Comparison of ENCODE assay signal across 17 cellular contexts in the genomic region with DNA sequence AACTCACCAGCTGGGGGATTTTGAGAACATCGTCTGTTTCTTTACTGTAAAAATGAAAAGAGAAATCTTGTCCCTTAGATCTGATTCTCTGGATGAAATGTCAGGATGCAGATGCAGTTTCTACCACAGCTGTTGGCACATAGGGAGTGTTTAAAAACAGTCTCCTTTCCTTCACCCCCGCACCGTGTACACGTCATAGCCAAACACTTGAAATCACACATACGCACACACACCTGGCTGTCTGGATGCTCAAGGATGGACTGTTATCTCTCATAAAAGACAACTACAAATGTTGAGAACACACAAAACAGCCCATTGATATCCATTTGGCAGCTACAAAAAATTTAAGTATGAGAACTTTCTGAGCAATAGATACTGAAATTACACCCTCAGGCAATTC.
DNase-seq lines count a peak whose midpoint lies in the region; ATAC-seq lines count a peak whose summit lies in the region.
"Had no signal": no experiment of that assay in that cellular context is flagged by ENCODE, and none has a peak within 500 bp of the region (broad histone marks: within the 10 kb centered on the region; RNA-seq: fewer than 3 reads in every experiment).

No MANE protein-coding gene starts in this region.

- peaks cover 5% of the 10 kb centered on the region for H3K4me1 Mint-ChIP-seq in activated CD4-positive, alpha-beta T cell treated with anti-CD3 and anti-CD28 coated beads for 36 hours
- peaks cover 2% of the 10 kb centered on the region for H3K4me1 Mint-ChIP-seq in activated CD4-positive, alpha-beta T cell treated with anti-CD3 and anti-CD28 coated beads, Interleukin-2, amount 10 ng/mL, durations not matched to agents 7 days and 5 days

- H3K9me3 Mint-ChIP-seq in activated CD4-positive, alpha-beta T cell treated with anti-CD3 and anti-CD28 coated beads for 36 hours (ENCODE audit: low read depth) = no peaks in the 10 kb centered on the region
- peaks cover 10% of the 10 kb centered on the region for H3K9me3 Mint-ChIP-seq in activated CD4-positive, alpha-beta T cell treated with anti-CD3 and anti-CD28 coated beads, Interleukin-2, amount 10 ng/mL, durations not matched to agents 7 days and 5 days

- H3K27me3 Mint-ChIP-seq in activated CD4-positive, alpha-beta T cell treated with anti-CD3 and anti-CD28 coated beads for 36 hours = peaks cover 5% of the 10 kb centered on the region
- peaks cover 2% of the 10 kb centered on the region for H3K27me3 Mint-ChIP-seq in activated CD4-positive, alpha-beta T cell treated with anti-CD3 and anti-CD28 coated beads, Interleukin-2, amount 10 ng/mL, durations not matched to agents 7 days and 5 days

- no peak overlapping the region for H3K27ac Mint-ChIP-seq in activated CD4-positive, alpha-beta T cell treated with anti-CD3 and anti-CD28 coated beads for 36 hours
- H3K27ac Mint-ChIP-seq in activated CD4-positive, alpha-beta T cell treated with anti-CD3 and anti-CD28 coated beads, Interleukin-2, amount 10 ng/mL, durations not matched to agents 7 days and 5 days = no peak overlapping the region
- H3K27ac Mint-ChIP-seq: CD8-positive, alpha-beta memory T cell; T-cell had no signal

- no peaks in the 10 kb centered on the region for H3K36me3 Mint-ChIP-seq in activated CD4-positive, alpha-beta T cell treated with anti-CD3 and anti-CD28 coated beads for 36 hours (ENCODE audit: low read depth)
- no peaks in the 10 kb centered on the region for H3K36me3 Mint-ChIP-seq in activated CD4-positive, alpha-beta T cell treated with anti-CD3 and anti-CD28 coated beads, Interleukin-2, amount 10 ng/mL, durations not matched to agents 7 days and 5 days (ENCODE audit: low read depth)
- H3K36me3 Mint-ChIP-seq: CD8-positive, alpha-beta memory T cell; T-cell had no signal

- intact Hi-C loops in activated CD4-positive, alpha-beta T cell treated with anti-CD3 and anti-CD28 coated beads for 36 hours (cut with DNase I, micrococcal nuclease) = no loop called here

- DNase-seq in activated CD4-positive, alpha-beta T cell treated with anti-CD3 and anti-CD28 coated beads for 36 hours = peak; percentile 7
- no peak for DNase-seq in activated CD4-positive, alpha-beta T cell treated with anti-CD3 and anti-CD28 coated beads, Interleukin-2, amount 10 ng/mL, durations not matched to agents 7 days and 5 days
- DNase-seq in NCI-H1092 treated with DMSO at 0.1 percent for 48 hours (lab: John Stamatoyannopoulos, UW) (peak; percentile 43), NCI-H748 treated with DMSO at 0.1 percent for 48 hours (lab: John Stamatoyannopoulos, UW) (peak; percentile 2), left kidney (ENCODE audit: low read depth, low spot score) (peak; percentile 59), NOMO-1 (lab: John Stamatoyannopoulos, UW; ENCODE audit: unreplicated experiment in 2 of 2) (no peak), NAMALWA (ENCODE audit: low spot score) (no peak)
- DNase-seq: CD8-positive, alpha-beta memory T cell; GM23248; NCI-H1436 treated with DMSO at 0.1 percent for 48 hours; NCI-H2081 treated with DMSO at 0.1 percent for 48 hours; NCI-H524 treated with DMSO at 0.1 percent for 48 hours; T-cell; T-helper 9 cell had no signal

- POLR2A ChIA-PET in activated CD4-positive, alpha-beta T cell treated with anti-CD3 and anti-CD28 coated beads for 36 hours (lab: Charles Lee) = no interaction called here
- POLR2A ChIA-PET in activated CD4-positive, alpha-beta T cell treated with anti-CD3 and anti-CD28 coated beads, Interleukin-2, amount 10 ng/mL, durations not matched to agents 7 days and 5 days (lab: Charles Lee) = no interaction called here

- no peak for ATAC-seq in activated CD4-positive, alpha-beta T cell treated with anti-CD3 and anti-CD28 coated beads for 36 hours
- no peak for ATAC-seq in GM18868 (IDR thresholded peaks at IDR 0.05; ENCODE audit: unreplicated experiment)
- ATAC-seq: A549, Panc1, T-cell had no signal

- H3K4me3 Mint-ChIP-seq in activated CD4-positive, alpha-beta T cell treated with anti-CD3 and anti-CD28 coated beads for 36 hours = no peak overlapping the region
- H3K4me3 Mint-ChIP-seq in activated CD4-positive, alpha-beta T cell treated with anti-CD3 and anti-CD28 coated beads, Interleukin-2, amount 10 ng/mL, durations not matched to agents 7 days and 5 days = no peak overlapping the region
- H3K4me3 Mint-ChIP-seq: CD8-positive, alpha-beta memory T cell; T-cell had no signal

- CTCF ChIA-PET in activated CD4-positive, alpha-beta T cell treated with anti-CD3 and anti-CD28 coated beads for 36 hours (lab: Charles Lee) = interaction anchor here (0.8 to 1.0 kb wide), 2 partner anchors 13 to 430 kb away, joined by 3 read pairs; no protein-coding TSS in a partner anchor
- CTCF ChIA-PET in activated CD4-positive, alpha-beta T cell treated with anti-CD3 and anti-CD28 coated beads, Interleukin-2, amount 10 ng/mL, durations not matched to agents 7 days and 5 days (lab: Charles Lee) = no interaction called here

Comparison
In these comparisons a context has a peak if more than half of its experiments do, and no peak if none do; other contexts are left out.
1. DNase-seq: peak in activated CD4-positive, alpha-beta T cell treated with anti-CD3 and anti-CD28 coated beads for 36 hours (single experiment), NCI-H1092 treated with DMSO at 0.1 percent for 48 hours (single experiment), NCI-H748 treated with DMSO at 0.1 percent for 48 hours (single experiment) and left kidney (single experiment); none in activated CD4-positive, alpha-beta T cell treated with anti-CD3 and anti-CD28 coated beads, Interleukin-2, amount 10 ng/mL, durations not matched to agents 7 days and 5 days (single experiment), NOMO-1 (0 of 2) and NAMALWA (single experiment).